8 cellular contexts compared by ENCODE assay signal in the genomic region with DNA sequence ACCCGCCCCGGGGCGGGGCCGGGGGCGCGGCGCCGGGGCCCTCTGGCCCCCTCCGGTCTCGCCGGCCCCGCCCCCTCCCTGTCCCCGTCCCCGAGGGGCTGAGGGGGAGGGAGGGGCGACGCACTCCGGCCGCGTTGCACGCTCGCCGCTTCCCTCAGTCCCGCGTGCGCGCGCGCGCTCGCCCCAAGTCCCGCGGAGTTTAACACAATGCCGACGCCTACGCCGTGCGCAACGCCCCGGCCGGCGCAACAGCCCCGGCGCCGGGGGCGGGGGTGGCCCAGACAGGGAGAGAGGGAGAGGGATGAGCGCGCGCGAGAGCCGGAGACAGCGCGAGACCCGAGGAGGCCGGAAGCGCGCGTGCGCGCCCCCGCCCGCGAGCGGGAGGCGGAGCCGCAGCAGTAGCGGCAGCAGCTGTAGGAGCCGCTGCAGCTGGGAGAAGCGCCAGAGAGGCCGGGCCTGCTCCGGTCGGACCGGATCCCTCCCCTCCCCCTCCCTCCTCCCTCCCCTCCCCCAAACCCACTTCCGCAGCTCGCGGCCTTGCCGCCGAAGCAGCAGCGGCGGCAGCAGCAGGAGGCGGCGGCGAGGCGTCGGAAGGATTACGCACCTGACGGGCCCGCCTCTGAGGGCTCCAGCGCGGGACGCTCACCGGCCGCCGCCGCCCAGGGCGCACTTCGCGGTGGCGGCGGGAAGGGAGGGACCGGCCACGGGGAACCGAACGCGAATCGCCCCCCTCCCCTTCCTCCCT. TPM values are rescaled to one million over a fixed set of nuclear protein-coding genes. Genes with fewer than 3 reads are reported as not detected.
DNase-seq lines count a peak whose midpoint lies in the region; ATAC-seq, FAIRE-seq and TF ChIP-seq lines count a peak whose summit lies in the region.

No MANE protein-coding gene starts in this region.

- peaks cover 0 to 4% (median 0%) of the 10 kb centered on the region in 5 donors for H3K27me3 Mint-ChIP-seq in naive thymus-derived CD4-positive, alpha-beta T cell
- no peaks in the 10 kb centered on the region for H3K27me3 Mint-ChIP-seq in stimulated activated memory B cell treated with anti-CD40 and anti-IgM and Interleukin-4, amounts not matched to agents 10 μg/mL and 1 μg/mL and 100 μg/mL, for 72 hours

- H3K9me3 ChIP-seq in GM23248 (ENCODE audit: low read depth) (no peaks in the 10 kb centered on the region), Karpas-422 (ENCODE audit: low read length) (no peaks in the 10 kb centered on the region), fibroblast of lung (ENCODE audit: control insufficient read depth, insufficient read depth, low read depth, low read length) (no peaks in the 10 kb centered on the region)
- H3K9me3 ChIP-seq in naive thymus-derived CD4-positive, alpha-beta T cell (ENCODE audit: control insufficient read depth in 2 of 3, low read length in 3 of 3) = no peaks in the 10 kb centered on the region

- H3K9me2 ChIP-seq in GM23248 (ENCODE audit: insufficient read depth) = no peaks in the 10 kb centered on the region
- H3K9me2 ChIP-seq in Karpas-422 (replicated peaks; ENCODE audit: insufficient read depth, low read length) = no peaks in the 10 kb centered on the region

- H3K9ac ChIP-seq in GM23248 = peak overlapping the region; percentile 98
- H3K9ac ChIP-seq in Karpas-422 (ENCODE audit: low read length) = peak overlapping the region; percentile 99
- H3K9ac ChIP-seq in fibroblast of lung (ENCODE audit: insufficient read depth, low read length) = peak overlapping the region; percentile 98

- H3K36me3 ChIP-seq in GM23248 (ENCODE audit: low read depth) (no peaks in the 10 kb centered on the region), Karpas-422 (ENCODE audit: insufficient read depth, low read length) (peaks cover 33% of the 10 kb centered on the region; the same call in 1 of the 2 replicates), fibroblast of lung (ENCODE audit: control insufficient read depth, insufficient read depth, low read length) (no peaks in the 10 kb centered on the region)
- peaks cover 0 to 7% (median 0%) of the 10 kb centered on the region in 3 experiments for H3K36me3 ChIP-seq in naive thymus-derived CD4-positive, alpha-beta T cell (ENCODE audit: control insufficient read depth in 2 of 3, insufficient read depth in 3 of 3, low read length in 3 of 3)

- H3K27ac Mint-ChIP-seq in naive thymus-derived CD4-positive, alpha-beta T cell = peak overlapping the region; percentile 51 to 98 (median 94)
- peak overlapping the region; percentile 94 for H3K27ac Mint-ChIP-seq in stimulated activated memory B cell treated with anti-CD40 and anti-IgM and Interleukin-4, amounts not matched to agents 10 μg/mL and 1 μg/mL and 100 μg/mL, for 72 hours

- H3K9me3 Mint-ChIP-seq in naive thymus-derived CD4-positive, alpha-beta T cell = peaks cover 0 to 5% (median 0%) of the 10 kb centered on the region in 11 donors
- no peaks in the 10 kb centered on the region for H3K9me3 Mint-ChIP-seq in stimulated activated memory B cell treated with anti-CD40 and anti-IgM and Interleukin-4, amounts not matched to agents 10 μg/mL and 1 μg/mL and 100 μg/mL, for 72 hours

- no peak for TF ChIP-seq CTCF in fibroblast of lung (conservative IDR thresholded peaks at IDR 0.05 in 1 of 2, IDR thresholded peaks at IDR 0.05 in 1 of 2; ENCODE audit: low read depth in 1 of 2, low read length in 2 of 2)

- in situ Hi-C loops in GM23248 (cut with MboI) = no loop called here

- peak overlapping the region; percentile 98 for H3K27ac ChIP-seq in GM23248
- peak overlapping the region; percentile 95 for H3K27ac ChIP-seq in Karpas-422 (ENCODE audit: low read length)
- peak overlapping the region; percentile 96 for H3K27ac ChIP-seq in fibroblast of lung (ENCODE audit: insufficient read depth, low read length)
- H3K27ac ChIP-seq in naive thymus-derived CD4-positive, alpha-beta T cell (ENCODE audit: low read depth, low read length) = peak overlapping the region; percentile 96

- peak overlapping the region; percentile 68 to 99 (median 94) for H3K4me3 Mint-ChIP-seq in naive thymus-derived CD4-positive, alpha-beta T cell
- peak overlapping the region; percentile 63 for H3K4me3 Mint-ChIP-seq in stimulated activated memory B cell treated with anti-CD40 and anti-IgM and Interleukin-4, amounts not matched to agents 10 μg/mL and 1 μg/mL and 100 μg/mL, for 72 hours

- peaks cover 48% of the 10 kb centered on the region for H3K4me1 ChIP-seq in GM23248 (ENCODE audit: insufficient read depth)
- H3K4me1 ChIP-seq in Karpas-422 (ENCODE audit: low read length) = peaks cover 37% of the 10 kb centered on the region
- peaks cover 13% of the 10 kb centered on the region for H3K4me1 ChIP-seq in fibroblast of lung (ENCODE audit: control insufficient read depth, extremely low read depth, insufficient read depth, low read length)
- peaks cover 44 to 45% of the 10 kb centered on the region in 2 donors for H3K4me1 ChIP-seq in naive thymus-derived CD4-positive, alpha-beta T cell (ENCODE audit: control insufficient read depth in 2 of 2, insufficient read depth in 2 of 2, low read length in 2 of 2)

- H3K4me2 ChIP-seq in GM23248 (ENCODE audit: unreplicated experiment) (peak overlapping the region; percentile 96), Karpas-422 (ENCODE audit: low read depth, low read length, poor library complexity, severe bottlenecking) (peak overlapping the region; percentile 84), fibroblast of lung (ENCODE audit: extremely low read depth, insufficient read depth, low read length) (no peak overlapping the region)

- CTCF ChIA-PET in naive thymus-derived CD4-positive, alpha-beta T cell (lab: Charles Lee) = interaction anchor here (0.6 to 1.6 kb wide), 6 partner anchors 10 to 376 kb away, joined by 3 to 5 read pairs (median 4); a partner anchor contains a TSS

- H3K4me3 ChIP-seq in GM23248 (peak overlapping the region; percentile 87), Karpas-422 (ENCODE audit: low read length) (peak overlapping the region; percentile 98), fibroblast of lung (replicated peaks in 1 of 4; ENCODE audit: control extremely low read depth in 1 of 4, insufficient read depth in 1 of 4, low read depth in 3 of 4, low read length in 4 of 4) (peak overlapping the region; percentile 10 to 89 (median 66))
- peak overlapping the region; percentile 60 for H3K4me3 ChIP-seq in naive thymus-derived CD4-positive, alpha-beta T cell (ENCODE audit: low read length)

- peaks cover 22% of the 10 kb centered on the region; the same call in 1 of the 2 replicates for H4K20me1 ChIP-seq in GM23248 (ENCODE audit: insufficient read depth)
- H4K20me1 ChIP-seq in Karpas-422 (ENCODE audit: insufficient read depth, low read depth, low read length) = peaks cover 55% of the 10 kb centered on the region
- H4K20me1 ChIP-seq in fibroblast of lung (ENCODE audit: control insufficient read depth, extremely low read depth, insufficient read depth, low read length) = peaks cover 3% of the 10 kb centered on the region

- no peaks in the 10 kb centered on the region for H3K27me3 ChIP-seq in GM23248 (replicated peaks; ENCODE audit: insufficient read depth)
- H3K27me3 ChIP-seq in Karpas-422 (ENCODE audit: low read length) = no peaks in the 10 kb centered on the region
- no peaks in the 10 kb centered on the region for H3K27me3 ChIP-seq in fibroblast of lung (ENCODE audit: control insufficient read depth, insufficient read depth, low read length)
- no peaks in the 10 kb centered on the region for H3K27me3 ChIP-seq in naive thymus-derived CD4-positive, alpha-beta T cell (ENCODE audit: control insufficient read depth in 2 of 2, insufficient read depth in 2 of 2, low read length in 2 of 2)

- H3F3A ChIP-seq in GM23248 (ENCODE audit: insufficient read depth) = peaks cover 42% of the 10 kb centered on the region

- POLR2A ChIA-PET in naive thymus-derived CD4-positive, alpha-beta T cell (lab: Charles Lee) = interaction anchor here (0.7 to 3.8 kb wide), 14 partner anchors 11 to 1593 kb away, joined by 3 to 50 read pairs (median 14); a partner anchor contains a TSS

- intact Hi-C loops in naive thymus-derived CD4-positive, alpha-beta T cell (cut with micrococcal nuclease) = loop anchor here (1.0 to 10.0 kb wide), 11 partner anchors 10 to 1823 kb away; a partner anchor contains a TSS

- peaks cover 39 to 74% (median 67%) of the 10 kb centered on the region in 7 donors for H3K4me1 Mint-ChIP-seq in naive thymus-derived CD4-positive, alpha-beta T cell
- peaks cover 36% of the 10 kb centered on the region for H3K4me1 Mint-ChIP-seq in stimulated activated memory B cell treated with anti-CD40 and anti-IgM and Interleukin-4, amounts not matched to agents 10 μg/mL and 1 μg/mL and 100 μg/mL, for 72 hours

- no peak overlapping the region for H2AFZ ChIP-seq in GM23248
- H2AFZ ChIP-seq in Karpas-422 (ENCODE audit: low read length) = no peak overlapping the region
- no peak overlapping the region for H2AFZ ChIP-seq in fibroblast of lung (ENCODE audit: low read length)

- ATAC-seq in naive thymus-derived CD4-positive, alpha-beta T cell = peak; percentile 88
- ATAC-seq in stimulated activated memory B cell treated with anti-CD40 and anti-IgM and Interleukin-4, amounts not matched to agents 10 μg/mL and 1 μg/mL and 100 μg/mL, for 72 hours = peak; percentile 93

- 0 to 1% methylated on average over 24 to 78 of the region's 105 CpGs for WGBS in GM23248 (ENCODE audit: low coverage in 1 of 2, low lambda C conversion rate in 2 of 2, missing lambda C conversion rate in 2 of 2), 2 experiments

- H3K79me2 ChIP-seq in GM23248 (ENCODE audit: insufficient read depth) (peaks cover 74% of the 10 kb centered on the region), Karpas-422 (ENCODE audit: low read length) (peaks cover 83% of the 10 kb centered on the region), fibroblast of lung (ENCODE audit: control insufficient read depth, insufficient read depth, low read length) (peaks cover 65% of the 10 kb centered on the region)

- peaks cover 0 to 13% (median 3%) of the 10 kb centered on the region in 5 donors for H3K36me3 Mint-ChIP-seq in naive thymus-derived CD4-positive, alpha-beta T cell
- H3K36me3 Mint-ChIP-seq in stimulated activated memory B cell treated with anti-CD40 and anti-IgM and Interleukin-4, amounts not matched to agents 10 μg/mL and 1 μg/mL and 100 μg/mL, for 72 hours = peaks cover 21% of the 10 kb centered on the region

- DNase-seq in DMS79 treated with DMSO at 0.1 percent for 48 hours (lab: John Stamatoyannopoulos, UW) (peak; percentile 94), GM23248 (peak; percentile 100), Karpas-422 (peak; percentile 99), RCC 7860 (ENCODE audit: low spot score) (peak; percentile 94), fibroblast of lung (ENCODE audit: low read depth in 2 of 2) (peak; percentile 98 to 99)
- peak; percentile 94 to 99 for DNase-seq in activated T-helper 1 cell treated with anti-CD3 and anti-CD28 coated beads, Interleukin-2, amount 50 U/mL, for 16 hours (ENCODE audit: low read depth in 1 of 2, low spot score in 1 of 2)
- peak; percentile 97 to 100 (median 99) for DNase-seq in naive thymus-derived CD4-positive, alpha-beta T cell

- no peak for FAIRE-seq in RCC 7860 (lab: Jason Lieb, UNC)

RNA-seq across cellular contexts. Expression of a gene that starts 0.9 kb away (rescaled TPM):
- total RNA-seq in GM23248 (2014; rRNA removed; shearing (Covaris generic)) = 11.6 and 13.7 TPM in 2 replicates
- 9.7 and 9.9 TPM in 2 replicates for polyA plus RNA-seq in GM23248 (2016; fragmentation: Nextera tagmentation; extraction: Ambion mirVana)
- 22.1 and 27.4 TPM in 2 replicates for total RNA-seq in Karpas-422 (2014; rRNA removed; shearing (Covaris generic); ENCODE audit: low replicate concordance)
- total RNA-seq in fibroblast of lung = 9.8 and 12.2 TPM in 2 replicates
- polyA plus RNA-seq in fibroblast of lung = 20.1 and 27.4 TPM in 2 replicates
- polyA plus RNA-seq in fibroblast of lung (2012) = 12.4 and 16.4 TPM in 2 replicates
- polyA minus RNA-seq in fibroblast of lung (ENCODE audit: low replicate concordance) = 13.9 and 23.7 TPM in 2 replicates
- 10 to 100 TPM; 15.3 to 26.7 (median 25.5) TPM for total RNA-seq in naive thymus-derived CD4-positive, alpha-beta T cell
- 10 to 100 TPM; 13.8 to 25.7 TPM for polyA plus RNA-seq in naive thymus-derived CD4-positive, alpha-beta T cell

Comparison
In these comparisons a context has a peak if more than half of its experiments do, and no peak if none do; other contexts are left out.
1. Peak in every context shown above with its lines: DNase-seq, ATAC-seq, H3K4me3 ChIP-seq and H3K27ac ChIP-seq.